ENCODE assay signal across 18 cellular contexts in the genomic region with DNA sequence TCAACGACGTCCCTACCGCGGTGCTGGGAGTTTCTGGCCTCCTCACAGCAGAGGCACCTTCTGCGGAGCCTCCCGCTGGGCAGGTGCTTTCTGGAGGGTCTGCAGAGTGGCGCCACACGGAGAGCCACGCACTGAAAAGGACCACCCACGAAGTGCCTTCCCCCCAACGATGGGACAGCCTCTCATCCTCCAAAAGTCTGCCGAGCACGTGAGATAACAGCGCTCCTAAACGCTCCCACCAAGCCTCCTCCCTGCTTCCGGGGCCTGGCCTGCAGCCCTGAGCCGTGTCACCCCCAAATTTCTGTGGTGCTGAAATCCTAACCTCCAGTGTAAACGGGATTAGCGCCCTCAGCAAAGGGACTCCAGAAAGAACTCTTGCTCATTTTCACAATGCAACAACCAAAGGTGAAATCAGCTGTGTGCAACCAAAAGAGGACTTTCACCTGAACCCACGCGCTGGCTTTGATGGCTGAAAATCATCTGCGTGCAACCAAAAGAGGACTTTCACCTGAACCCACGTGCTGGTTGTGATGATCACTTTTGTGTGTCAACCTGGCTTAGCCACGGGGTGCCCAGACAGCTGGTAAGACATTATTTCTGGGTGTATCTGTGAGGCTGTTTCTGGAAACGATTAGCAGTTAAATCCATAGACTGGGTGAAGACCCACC.
"Had no signal": no experiment of that assay in that cellular context is flagged by ENCODE, and none has a peak within 500 bp of the region (broad histone marks: within the 10 kb centered on the region; RNA-seq: fewer than 3 reads in every experiment).

No MANE protein-coding gene starts in this region.

- H3K27ac ChIP-seq: upper lobe of left lung had no signal

- H3K27me3 Mint-ChIP-seq: activated naive CD4-positive, alpha-beta T cell treated with anti-CD3 and anti-CD28 coated beads, Interleukin-2, amount 10 ng/mL, durations not matched to agents 7 days and 5 days; stimulated activated memory B cell treated with anti-CD40 and anti-IgM and Interleukin-4, amounts not matched to agents 10 μg/mL and 1 μg/mL and 100 μg/mL, for 72 hours had no signal

- H3K4me3 Mint-ChIP-seq: activated naive CD4-positive, alpha-beta T cell treated with anti-CD3 and anti-CD28 coated beads, Interleukin-2, amount 10 ng/mL, durations not matched to agents 7 days and 5 days; activated T-cell treated with anti-CD3 and anti-CD28 coated beads, Interleukin-2, amount 50 U/mL, for 72 hours; naive thymus-derived CD4-positive, alpha-beta T cell; stimulated activated memory B cell treated with anti-CD40 and anti-IgM and Interleukin-4, amounts not matched to agents 10 μg/mL and 1 μg/mL and 100 μg/mL, for 72 hours; stimulated activated naive CD8-positive, alpha-beta T cell treated with anti-CD3 and anti-CD28 coated beads, Interleukin-15, amount 100 ng/mL, for 72 hours had no signal

- H3K9me3 ChIP-seq: upper lobe of left lung had no signal

- H3K27me3 ChIP-seq: upper lobe of left lung had no signal

- H3K36me3 ChIP-seq: upper lobe of left lung had no signal

- H3K4me1 Mint-ChIP-seq: activated naive CD4-positive, alpha-beta T cell treated with anti-CD3 and anti-CD28 coated beads, Interleukin-2, amount 10 ng/mL, durations not matched to agents 7 days and 5 days; stimulated activated memory B cell treated with anti-CD40 and anti-IgM and Interleukin-4, amounts not matched to agents 10 μg/mL and 1 μg/mL and 100 μg/mL, for 72 hours; stimulated activated naive CD8-positive, alpha-beta T cell treated with anti-CD3 and anti-CD28 coated beads, Interleukin-15, amount 100 ng/mL, for 72 hours had no signal

- H3K4me3 ChIP-seq: smooth muscle cell, upper lobe of left lung had no signal

- H3K27ac Mint-ChIP-seq: activated naive CD4-positive, alpha-beta T cell treated with anti-CD3 and anti-CD28 coated beads, Interleukin-2, amount 10 ng/mL, durations not matched to agents 7 days and 5 days; activated T-cell treated with anti-CD3 and anti-CD28 coated beads, Interleukin-2, amount 50 U/mL, for 72 hours; naive thymus-derived CD4-positive, alpha-beta T cell; stimulated activated memory B cell treated with anti-CD40 and anti-IgM and Interleukin-4, amounts not matched to agents 10 μg/mL and 1 μg/mL and 100 μg/mL, for 72 hours; stimulated activated naive CD8-positive, alpha-beta T cell treated with anti-CD3 and anti-CD28 coated beads, Interleukin-15, amount 100 ng/mL, for 72 hours had no signal

- H3K4me2 ChIP-seq: smooth muscle cell had no signal

- DNase-seq: activated CD4-positive, alpha-beta T cell treated with anti-CD3 and anti-CD28 coated beads for 4 hours; activated CD4-positive, alpha-beta T cell treated with anti-CD3 and anti-CD28 coated beads, Interleukin-2, amount 50 U/mL, for 4 hours; activated naive CD4-positive, alpha-beta T cell treated with anti-CD3 and anti-CD28 coated beads, Interleukin-2, amount 10 ng/mL, durations not matched to agents 7 days and 5 days; activated T-cell treated with anti-CD3 and anti-CD28 coated beads, Interleukin-2, amount 50 U/mL, for 72 hours; amniotic stem cell; effector CD8-positive, alpha-beta T cell; midbrain; naive thymus-derived CD4-positive, alpha-beta T cell; nucleus accumbens; stimulated activated CD4-positive, alpha-beta T cell treated with anti-CD3 and anti-CD28 coated beads, Interleukin-1b, Interleukin-23, amount 100 ng/mL, for 48 hours; stimulated activated CD4-positive, alpha-beta T cell treated with anti-CD3 and anti-CD28 coated beads, Interleukin-4, amount 100 ng/mL, for 4 hours; stimulated activated CD8-positive, alpha-beta memory T cell treated with anti-CD3 and anti-CD28 coated beads, Interleukin-4, amount 100 ng/mL, for 48 hours; stimulated activated naive CD8-positive, alpha-beta T cell treated with anti-CD3 and anti-CD28 coated beads, Interleukin-15, amount 100 ng/mL, for 72 hours; substantia nigra; T-helper 1 cell had no signal

- H3K4me1 ChIP-seq: upper lobe of left lung had no signal

- ATAC-seq: activated T-cell treated with anti-CD3 and anti-CD28 coated beads, Interleukin-2, amount 50 U/mL, for 72 hours; naive thymus-derived CD4-positive, alpha-beta T cell; stimulated activated memory B cell treated with anti-CD40 and anti-IgM and Interleukin-4, amounts not matched to agents 10 μg/mL and 1 μg/mL and 100 μg/mL, for 72 hours; stimulated activated naive CD8-positive, alpha-beta T cell treated with anti-CD3 and anti-CD28 coated beads, Interleukin-15, amount 100 ng/mL, for 72 hours had no signal

- H3K9me3 Mint-ChIP-seq: activated naive CD4-positive, alpha-beta T cell treated with anti-CD3 and anti-CD28 coated beads, Interleukin-2, amount 10 ng/mL, durations not matched to agents 7 days and 5 days; activated T-cell treated with anti-CD3 and anti-CD28 coated beads, Interleukin-2, amount 50 U/mL, for 72 hours; stimulated activated naive CD8-positive, alpha-beta T cell treated with anti-CD3 and anti-CD28 coated beads, Interleukin-15, amount 100 ng/mL, for 72 hours had no signal

- H3K36me3 Mint-ChIP-seq: activated naive CD4-positive, alpha-beta T cell treated with anti-CD3 and anti-CD28 coated beads, Interleukin-2, amount 10 ng/mL, durations not matched to agents 7 days and 5 days; naive thymus-derived CD4-positive, alpha-beta T cell; stimulated activated memory B cell treated with anti-CD40 and anti-IgM and Interleukin-4, amounts not matched to agents 10 μg/mL and 1 μg/mL and 100 μg/mL, for 72 hours had no signal
